In the genomic region with DNA sequence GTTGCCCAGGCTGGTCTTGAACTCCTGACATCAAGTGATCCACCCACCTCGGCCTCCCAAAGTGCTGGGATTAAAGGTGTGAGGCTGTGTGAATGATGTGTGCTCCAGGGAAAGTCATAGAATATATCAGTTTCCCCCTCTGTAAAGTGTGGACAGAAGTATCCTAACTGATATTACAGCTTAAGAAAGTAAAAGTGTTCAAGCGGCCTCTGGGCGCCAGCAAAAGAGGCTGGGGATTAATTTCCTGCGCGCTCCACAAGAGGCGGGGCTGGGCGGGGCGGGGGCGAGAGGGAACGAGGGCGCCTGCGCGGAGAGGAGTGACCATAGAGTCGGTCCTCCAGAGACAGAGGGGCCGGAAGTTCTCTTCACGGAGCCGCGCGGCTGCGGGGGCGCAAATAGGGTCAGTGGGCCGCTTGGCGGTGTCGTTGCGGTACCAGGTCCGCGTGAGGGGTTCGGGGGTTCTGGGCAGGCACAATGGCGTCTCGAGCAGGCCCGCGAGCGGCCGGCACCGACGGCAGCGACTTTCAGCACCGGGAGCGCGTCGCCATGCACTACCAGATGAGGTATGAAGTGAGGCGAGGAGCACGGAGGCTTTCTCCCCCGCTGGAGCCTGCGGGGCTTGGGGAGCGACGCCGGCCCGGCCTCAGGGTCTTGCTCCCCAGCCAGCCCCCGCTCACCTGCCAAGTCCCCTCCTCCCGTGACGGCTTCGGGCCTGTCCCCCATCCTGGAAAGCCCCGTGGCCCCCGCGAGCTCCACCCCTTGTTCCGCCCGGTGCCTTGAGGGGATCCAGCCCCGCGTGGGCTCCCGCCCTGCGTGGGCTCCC, we compare ENCODE assay signal across 1 cellular context.
TF ChIP-seq lines count a peak whose summit lies in the region.

A gene (plus strand): TSS at position 362 of the 823 bp plus-strand sequence. CDS start 113 bp downstream, at position 475.

TF ChIP-seq in GM12878, 131 proteins besides CTCF, POLR2A, EP300 and RAD21 (continued from another document and continues in another):
- TF ChIP-seq, protein P1, sequence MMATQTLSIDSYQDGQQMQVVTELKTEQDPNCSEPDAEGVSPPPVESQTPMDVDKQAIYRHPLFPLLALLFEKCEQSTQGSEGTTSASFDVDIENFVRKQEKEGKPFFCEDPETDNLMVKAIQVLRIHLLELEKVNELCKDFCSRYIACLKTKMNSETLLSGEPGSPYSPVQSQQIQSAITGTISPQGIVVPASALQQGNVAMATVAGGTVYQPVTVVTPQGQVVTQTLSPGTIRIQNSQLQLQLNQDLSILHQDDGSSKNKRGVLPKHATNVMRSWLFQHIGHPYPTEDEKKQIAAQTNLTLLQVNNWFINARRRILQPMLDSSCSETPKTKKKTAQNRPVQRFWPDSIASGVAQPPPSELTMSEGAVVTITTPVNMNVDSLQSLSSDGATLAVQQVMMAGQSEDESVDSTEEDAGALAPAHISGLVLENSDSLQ (IDR thresholded peaks at IDR 0.05) = 0 out of 2 replicates have a peak, but pooled peaks have one; percentile 40
- TF ChIP-seq BCL11A (IDR thresholded peaks at IDR 0.05; ENCODE audit: low read depth, low read length) (no peak), CBX3 (IDR thresholded peaks at IDR 0.05; ENCODE audit: borderline replicate concordance, low read depth) (no peak), ZNF622 (IDR thresholded peaks at IDR 0.05) (no peak), RB1 (IDR thresholded peaks at IDR 0.05; ENCODE audit: borderline replicate concordance) (peak; percentile 30; the same call in 1 of the 2 replicates), MYC (IDR thresholded peaks at IDR 0.05; ENCODE audit: insufficient read depth, insufficient read length, insufficient replicate concordance, low read length, severe bottlenecking) (peak; percentile 80), BRCA1 (IDR thresholded peaks at IDR 0.05; ENCODE audit: low read depth, low read length) (no peak), ZNF24 (IDR thresholded peaks at IDR 0.05) (0 out of 2 replicates have a peak, but pooled peaks have one; percentile 3), TAF1 (IDR thresholded peaks at IDR 0.05; ENCODE audit: borderline replicate concordance, low read depth, low read length) (peak; percentile 87; the same call in 1 of the 2 replicates), SREBF2 (IDR thresholded peaks at IDR 0.05; ENCODE audit: low read length) (no peak), IKZF1 (conservative IDR thresholded peaks at IDR 0.05) (peak; percentile 86), TBL1XR1 (IDR thresholded peaks at IDR 0.05; ENCODE audit: low read depth, low read length) (0 out of 2 replicates have a peak, but pooled peaks have one; percentile 41), BMI1 (IDR thresholded peaks at IDR 0.05; ENCODE audit: borderline replicate concordance) (no peak), ZZZ3 (IDR thresholded peaks at IDR 0.05; ENCODE audit: control insufficient read depth, insufficient read length, low read depth) (no peak), RBBP5 (conservative IDR thresholded peaks at IDR 0.05) (0 out of 2 replicates have a peak, but pooled peaks have one; percentile 20), SMAD1 (IDR thresholded peaks at IDR 0.05; ENCODE audit: low read depth, partially characterized antibody) (no peak), SPI1 (IDR thresholded peaks at IDR 0.05; ENCODE audit: borderline replicate concordance, insufficient read depth, low read depth, low read length) (no peak), PAX5 (IDR thresholded peaks at IDR 0.05; ENCODE audit: borderline replicate concordance, low read depth, low read length) (0 out of 2 replicates have a peak, but pooled peaks have one; percentile 37), GABPA (IDR thresholded peaks at IDR 0.05; ENCODE audit: low read depth) (peak; percentile 84), MEF2B (IDR thresholded peaks at IDR 0.05; ENCODE audit: partially characterized antibody, poor library complexity, severe bottlenecking) (no peak), CBX5 (IDR thresholded peaks at IDR 0.05; ENCODE audit: low read depth) (peak; percentile 24; the same call in 1 of the 2 replicates), PAX8 (IDR thresholded peaks at IDR 0.05) (no peak), GATAD2B (conservative IDR thresholded peaks at IDR 0.05; ENCODE audit: low read depth) (peak; percentile 99), PML (IDR thresholded peaks at IDR 0.05; ENCODE audit: low read length) (peak; percentile 97), FOXM1 (IDR thresholded peaks at IDR 0.05; ENCODE audit: low read depth, low read length) (no peak), SP1 (IDR thresholded peaks at IDR 0.05; ENCODE audit: low read depth, low read length) (peak; percentile 27), SMC3 (IDR thresholded peaks at IDR 0.05; ENCODE audit: borderline replicate concordance, low read length) (no peak), ZSCAN29 (IDR thresholded peaks at IDR 0.05) (no peak), IKZF2 (IDR thresholded peaks at IDR 0.05) (peak in 1 of 2 experiments; percentile 54; a peak in 3 of 4 replicates), POLR2AphosphoS5 (IDR thresholded peaks at IDR 0.05; ENCODE audit: low read length) (peak; percentile 94), POU2F2 (IDR thresholded peaks at IDR 0.05; ENCODE audit: borderline replicate concordance, low read depth, low read length) (peak; percentile 37; the same call in 2 of the 3 replicates), ZNF274 (IDR thresholded peaks at IDR 0.05; ENCODE audit: insufficient read depth, insufficient read length) (no peak), NR2C1 (IDR thresholded peaks at IDR 0.05) (peak; percentile 49; the same call in 1 of the 2 replicates), TCF7 (IDR thresholded peaks at IDR 0.05; ENCODE audit: borderline replicate concordance) (no peak), WRNIP1 (IDR thresholded peaks at IDR 0.05; ENCODE audit: borderline replicate concordance, low read depth, low read length) (no peak), SRF (IDR thresholded peaks at IDR 0.05; ENCODE audit: low read depth in 2 of 2, low read length in 2 of 2) (no peak), ATF7 (IDR thresholded peaks at IDR 0.05; ENCODE audit: low read depth) (no peak; the same call in 1 of the 2 replicates)
- TF ChIP-seq, protein P2, sequence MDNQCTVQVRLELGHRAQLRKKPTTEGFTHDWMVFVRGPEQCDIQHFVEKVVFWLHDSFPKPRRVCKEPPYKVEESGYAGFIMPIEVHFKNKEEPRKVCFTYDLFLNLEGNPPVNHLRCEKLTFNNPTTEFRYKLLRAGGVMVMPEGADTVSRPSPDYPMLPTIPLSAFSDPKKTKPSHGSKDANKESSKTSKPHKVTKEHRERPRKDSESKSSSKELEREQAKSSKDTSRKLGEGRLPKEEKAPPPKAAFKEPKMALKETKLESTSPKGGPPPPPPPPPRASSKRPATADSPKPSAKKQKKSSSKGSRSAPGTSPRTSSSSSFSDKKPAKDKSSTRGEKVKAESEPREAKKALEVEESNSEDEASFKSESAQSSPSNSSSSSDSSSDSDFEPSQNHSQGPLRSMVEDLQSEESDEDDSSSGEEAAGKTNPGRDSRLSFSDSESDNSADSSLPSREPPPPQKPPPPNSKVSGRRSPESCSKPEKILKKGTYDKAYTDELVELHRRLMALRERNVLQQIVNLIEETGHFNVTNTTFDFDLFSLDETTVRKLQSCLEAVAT (IDR thresholded peaks at IDR 0.05) = peak; percentile 61; the same call in 1 of the 2 replicates
- TF ChIP-seq, protein P3, sequence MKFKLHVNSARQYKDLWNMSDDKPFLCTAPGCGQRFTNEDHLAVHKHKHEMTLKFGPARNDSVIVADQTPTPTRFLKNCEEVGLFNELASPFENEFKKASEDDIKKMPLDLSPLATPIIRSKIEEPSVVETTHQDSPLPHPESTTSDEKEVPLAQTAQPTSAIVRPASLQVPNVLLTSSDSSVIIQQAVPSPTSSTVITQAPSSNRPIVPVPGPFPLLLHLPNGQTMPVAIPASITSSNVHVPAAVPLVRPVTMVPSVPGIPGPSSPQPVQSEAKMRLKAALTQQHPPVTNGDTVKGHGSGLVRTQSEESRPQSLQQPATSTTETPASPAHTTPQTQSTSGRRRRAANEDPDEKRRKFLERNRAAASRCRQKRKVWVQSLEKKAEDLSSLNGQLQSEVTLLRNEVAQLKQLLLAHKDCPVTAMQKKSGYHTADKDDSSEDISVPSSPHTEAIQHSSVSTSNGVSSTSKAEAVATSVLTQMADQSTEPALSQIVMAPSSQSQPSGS (IDR thresholded peaks at IDR 0.05; ENCODE audit: low read length) = no peak
- TF ChIP-seq, protein P4, sequence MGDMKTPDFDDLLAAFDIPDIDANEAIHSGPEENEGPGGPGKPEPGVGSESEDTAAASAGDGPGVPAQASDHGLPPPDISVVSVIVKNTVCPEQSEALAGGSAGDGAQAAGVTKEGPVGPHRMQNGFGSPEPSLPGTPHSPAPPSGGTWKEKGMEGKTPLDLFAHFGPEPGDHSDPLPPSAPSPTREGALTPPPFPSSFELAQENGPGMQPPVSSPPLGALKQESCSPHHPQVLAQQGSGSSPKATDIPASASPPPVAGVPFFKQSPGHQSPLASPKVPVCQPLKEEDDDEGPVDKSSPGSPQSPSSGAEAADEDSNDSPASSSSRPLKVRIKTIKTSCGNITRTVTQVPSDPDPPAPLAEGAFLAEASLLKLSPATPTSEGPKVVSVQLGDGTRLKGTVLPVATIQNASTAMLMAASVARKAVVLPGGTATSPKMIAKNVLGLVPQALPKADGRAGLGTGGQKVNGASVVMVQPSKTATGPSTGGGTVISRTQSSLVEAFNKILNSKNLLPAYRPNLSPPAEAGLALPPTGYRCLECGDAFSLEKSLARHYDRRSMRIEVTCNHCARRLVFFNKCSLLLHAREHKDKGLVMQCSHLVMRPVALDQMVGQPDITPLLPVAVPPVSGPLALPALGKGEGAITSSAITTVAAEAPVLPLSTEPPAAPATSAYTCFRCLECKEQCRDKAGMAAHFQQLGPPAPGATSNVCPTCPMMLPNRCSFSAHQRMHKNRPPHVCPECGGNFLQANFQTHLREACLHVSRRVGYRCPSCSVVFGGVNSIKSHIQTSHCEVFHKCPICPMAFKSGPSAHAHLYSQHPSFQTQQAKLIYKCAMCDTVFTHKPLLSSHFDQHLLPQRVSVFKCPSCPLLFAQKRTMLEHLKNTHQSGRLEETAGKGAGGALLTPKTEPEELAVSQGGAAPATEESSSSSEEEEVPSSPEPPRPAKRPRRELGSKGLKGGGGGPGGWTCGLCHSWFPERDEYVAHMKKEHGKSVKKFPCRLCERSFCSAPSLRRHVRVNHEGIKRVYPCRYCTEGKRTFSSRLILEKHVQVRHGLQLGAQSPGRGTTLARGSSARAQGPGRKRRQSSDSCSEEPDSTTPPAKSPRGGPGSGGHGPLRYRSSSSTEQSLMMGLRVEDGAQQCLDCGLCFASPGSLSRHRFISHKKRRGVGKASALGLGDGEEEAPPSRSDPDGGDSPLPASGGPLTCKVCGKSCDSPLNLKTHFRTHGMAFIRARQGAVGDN (IDR thresholded peaks at IDR 0.05) = 0 out of 2 replicates have a peak, but pooled peaks have one; percentile 60
- TF ChIP-seq, protein P5, sequence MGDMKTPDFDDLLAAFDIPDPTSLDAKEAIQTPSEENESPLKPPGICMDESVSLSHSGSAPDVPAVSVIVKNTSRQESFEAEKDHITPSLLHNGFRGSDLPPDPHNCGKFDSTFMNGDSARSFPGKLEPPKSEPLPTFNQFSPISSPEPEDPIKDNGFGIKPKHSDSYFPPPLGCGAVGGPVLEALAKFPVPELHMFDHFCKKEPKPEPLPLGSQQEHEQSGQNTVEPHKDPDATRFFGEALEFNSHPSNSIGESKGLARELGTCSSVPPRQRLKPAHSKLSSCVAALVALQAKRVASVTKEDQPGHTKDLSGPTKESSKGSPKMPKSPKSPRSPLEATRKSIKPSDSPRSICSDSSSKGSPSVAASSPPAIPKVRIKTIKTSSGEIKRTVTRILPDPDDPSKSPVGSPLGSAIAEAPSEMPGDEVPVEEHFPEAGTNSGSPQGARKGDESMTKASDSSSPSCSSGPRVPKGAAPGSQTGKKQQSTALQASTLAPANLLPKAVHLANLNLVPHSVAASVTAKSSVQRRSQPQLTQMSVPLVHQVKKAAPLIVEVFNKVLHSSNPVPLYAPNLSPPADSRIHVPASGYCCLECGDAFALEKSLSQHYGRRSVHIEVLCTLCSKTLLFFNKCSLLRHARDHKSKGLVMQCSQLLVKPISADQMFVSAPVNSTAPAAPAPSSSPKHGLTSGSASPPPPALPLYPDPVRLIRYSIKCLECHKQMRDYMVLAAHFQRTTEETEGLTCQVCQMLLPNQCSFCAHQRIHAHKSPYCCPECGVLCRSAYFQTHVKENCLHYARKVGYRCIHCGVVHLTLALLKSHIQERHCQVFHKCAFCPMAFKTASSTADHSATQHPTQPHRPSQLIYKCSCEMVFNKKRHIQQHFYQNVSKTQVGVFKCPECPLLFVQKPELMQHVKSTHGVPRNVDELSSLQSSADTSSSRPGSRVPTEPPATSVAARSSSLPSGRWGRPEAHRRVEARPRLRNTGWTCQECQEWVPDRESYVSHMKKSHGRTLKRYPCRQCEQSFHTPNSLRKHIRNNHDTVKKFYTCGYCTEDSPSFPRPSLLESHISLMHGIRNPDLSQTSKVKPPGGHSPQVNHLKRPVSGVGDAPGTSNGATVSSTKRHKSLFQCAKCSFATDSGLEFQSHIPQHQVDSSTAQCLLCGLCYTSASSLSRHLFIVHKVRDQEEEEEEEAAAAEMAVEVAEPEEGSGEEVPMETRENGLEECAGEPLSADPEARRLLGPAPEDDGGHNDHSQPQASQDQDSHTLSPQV (IDR thresholded peaks at IDR 0.05) = no peak; the same call in 1 of the 2 replicates
- TF ChIP-seq, protein P6, sequence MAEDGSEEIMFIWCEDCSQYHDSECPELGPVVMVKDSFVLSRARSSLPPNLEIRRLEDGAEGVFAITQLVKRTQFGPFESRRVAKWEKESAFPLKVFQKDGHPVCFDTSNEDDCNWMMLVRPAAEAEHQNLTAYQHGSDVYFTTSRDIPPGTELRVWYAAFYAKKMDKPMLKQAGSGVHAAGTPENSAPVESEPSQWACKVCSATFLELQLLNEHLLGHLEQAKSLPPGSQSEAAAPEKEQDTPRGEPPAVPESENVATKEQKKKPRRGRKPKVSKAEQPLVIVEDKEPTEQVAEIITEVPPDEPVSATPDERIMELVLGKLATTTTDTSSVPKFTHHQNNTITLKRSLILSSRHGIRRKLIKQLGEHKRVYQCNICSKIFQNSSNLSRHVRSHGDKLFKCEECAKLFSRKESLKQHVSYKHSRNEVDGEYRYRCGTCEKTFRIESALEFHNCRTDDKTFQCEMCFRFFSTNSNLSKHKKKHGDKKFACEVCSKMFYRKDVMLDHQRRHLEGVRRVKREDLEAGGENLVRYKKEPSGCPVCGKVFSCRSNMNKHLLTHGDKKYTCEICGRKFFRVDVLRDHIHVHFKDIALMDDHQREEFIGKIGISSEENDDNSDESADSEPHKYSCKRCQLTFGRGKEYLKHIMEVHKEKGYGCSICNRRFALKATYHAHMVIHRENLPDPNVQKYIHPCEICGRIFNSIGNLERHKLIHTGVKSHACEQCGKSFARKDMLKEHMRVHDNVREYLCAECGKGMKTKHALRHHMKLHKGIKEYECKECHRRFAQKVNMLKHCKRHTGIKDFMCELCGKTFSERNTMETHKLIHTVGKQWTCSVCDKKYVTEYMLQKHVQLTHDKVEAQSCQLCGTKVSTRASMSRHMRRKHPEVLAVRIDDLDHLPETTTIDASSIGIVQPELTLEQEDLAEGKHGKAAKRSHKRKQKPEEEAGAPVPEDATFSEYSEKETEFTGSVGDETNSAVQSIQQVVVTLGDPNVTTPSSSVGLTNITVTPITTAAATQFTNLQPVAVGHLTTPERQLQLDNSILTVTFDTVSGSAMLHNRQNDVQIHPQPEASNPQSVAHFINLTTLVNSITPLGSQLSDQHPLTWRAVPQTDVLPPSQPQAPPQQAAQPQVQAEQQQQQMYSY (CRISPR knock-in tag; IDR thresholded peaks at IDR 0.05) = no peak
- TF ChIP-seq, protein P7, sequence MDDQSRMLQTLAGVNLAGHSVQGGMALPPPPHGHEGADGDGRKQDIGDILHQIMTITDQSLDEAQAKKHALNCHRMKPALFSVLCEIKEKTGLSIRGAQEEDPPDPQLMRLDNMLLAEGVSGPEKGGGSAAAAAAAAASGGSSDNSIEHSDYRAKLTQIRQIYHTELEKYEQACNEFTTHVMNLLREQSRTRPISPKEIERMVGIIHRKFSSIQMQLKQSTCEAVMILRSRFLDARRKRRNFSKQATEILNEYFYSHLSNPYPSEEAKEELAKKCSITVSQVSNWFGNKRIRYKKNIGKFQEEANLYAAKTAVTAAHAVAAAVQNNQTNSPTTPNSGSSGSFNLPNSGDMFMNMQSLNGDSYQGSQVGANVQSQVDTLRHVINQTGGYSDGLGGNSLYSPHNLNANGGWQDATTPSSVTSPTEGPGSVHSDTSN (IDR thresholded peaks at IDR 0.05; ENCODE audit: insufficient replicate concordance, low read depth, low read length) = no peak
